ENCODE assay signal across 1 cellular context in genomic region chr4:4395849-4396627, GRCh38.
TF ChIP-seq lines count a peak whose summit lies in the region.

No MANE protein-coding gene starts in this region.

TF ChIP-seq in GM23338, 12 proteins besides CTCF, POLR2A, EP300 and RAD21 (continued from another document):
- TF ChIP-seq ZNF462 (CRISPR knock-in tag; IDR thresholded peaks at IDR 0.05) = no peak
- no peak for TF ChIP-seq ZNF331 (CRISPR knock-in tag; IDR thresholded peaks at IDR 0.05; ENCODE audit: low read depth)
- no peak for TF ChIP-seq STAT1 (IDR thresholded peaks at IDR 0.05; ENCODE audit: unreplicated experiment)
